ENCODE assay signal across 12 cellular contexts in genomic region chr18:77098033-77098432, GRCh38. TPM values are rescaled to one million over a fixed set of nuclear protein-coding genes. Genes with fewer than 3 reads are reported as not detected.
DNase-seq lines count a peak whose midpoint lies in the region; ATAC-seq lines count a peak whose summit lies in the region.
"Had no signal": no experiment of that assay in that cellular context is flagged by ENCODE, and none has a peak within 500 bp of the region (broad histone marks: within the 10 kb centered on the region; RNA-seq: fewer than 3 reads in every experiment).

No MANE protein-coding gene starts in this region.

- peak overlapping the region; percentile 28; the same call in 1 of the 2 replicates for H3K4me3 ChIP-seq in iPS-20b (ENCODE audit: low read length)

- H3K27me3 ChIP-seq in iPS-20b (ENCODE audit: insufficient read depth, low read length): no peaks in the 10 kb centered on the region

- ATAC-seq in T-helper 17 cell (no peak), HG03469 (IDR thresholded peaks at IDR 0.05; ENCODE audit: unreplicated experiment) (no peak), HG02973 (IDR thresholded peaks at IDR 0.05; ENCODE audit: unreplicated experiment) (no peak)

- H3K9me3 ChIP-seq in T-helper 17 cell (ENCODE audit: control insufficient read depth, low read length, poor library complexity, severe bottlenecking) (no peaks in the 10 kb centered on the region), iPS-20b (ENCODE audit: insufficient read depth, low read depth, low read length) (no peaks in the 10 kb centered on the region)

- H3K9me3 Mint-ChIP-seq in activated naive CD8-positive, alpha-beta T cell (ENCODE audit: low read depth): no peaks in the 10 kb centered on the region
- no peaks in the 10 kb centered on the region for H3K9me3 Mint-ChIP-seq in activated naive CD8-positive, alpha-beta T cell treated with anti-CD3 and anti-CD28 coated beads for 36 hours

- peak overlapping the region; percentile 23; the same call in 1 of the 2 replicates for H3K9ac ChIP-seq in iPS-20b (ENCODE audit: low read depth, low read length)

- peaks cover 84% of the 10 kb centered on the region for H3K4me1 Mint-ChIP-seq in activated naive CD8-positive, alpha-beta T cell (ENCODE audit: low read depth)
- peaks cover 74% of the 10 kb centered on the region for H3K4me1 Mint-ChIP-seq in activated naive CD8-positive, alpha-beta T cell treated with anti-CD3 and anti-CD28 coated beads for 36 hours
- H3K4me1 Mint-ChIP-seq in T-helper 17 cell: peaks cover 64% of the 10 kb centered on the region

- DNase-seq in activated naive CD8-positive, alpha-beta T cell treated with anti-CD3 and anti-CD28 coated beads for 36 hours: no peak
- DNase-seq in T-helper 17 cell: no peak
- DNase-seq in ureter (ENCODE audit: low spot score): peak; percentile 37
- DNase-seq in NCI-H82 treated with DMSO at 0.1 percent for 48 hours (lab: John Stamatoyannopoulos, UW; ENCODE audit: unreplicated experiment): no peak
- DNase-seq: kidney glomerular epithelial cell; stimulated activated CD4-positive, alpha-beta T cell treated with anti-CD3 and anti-CD28 coated beads, Interleukin-2, amount 100 ng/mL, for 48 hours; WERI-Rb-1 had no signal

- H3K36me3 Mint-ChIP-seq in activated naive CD8-positive, alpha-beta T cell: peaks cover 15% of the 10 kb centered on the region
- H3K36me3 Mint-ChIP-seq in activated naive CD8-positive, alpha-beta T cell treated with anti-CD3 and anti-CD28 coated beads for 36 hours: peaks cover 61% of the 10 kb centered on the region
- H3K36me3 Mint-ChIP-seq in T-helper 17 cell (ENCODE audit: low read depth): peaks cover 2% of the 10 kb centered on the region

- H3K36me3 ChIP-seq in iPS-20b (ENCODE audit: insufficient read depth, low read depth, low read length): no peaks in the 10 kb centered on the region
- H3K36me3 ChIP-seq: WERI-Rb-1 had no signal

- peaks cover 44% of the 10 kb centered on the region; the same call in 1 of the 2 replicates for H3K4me1 ChIP-seq in iPS-20b (ENCODE audit: insufficient read depth, low read length)

- peak overlapping the region; percentile 52 for H3K4me3 Mint-ChIP-seq in activated naive CD8-positive, alpha-beta T cell
- H3K4me3 Mint-ChIP-seq in activated naive CD8-positive, alpha-beta T cell treated with anti-CD3 and anti-CD28 coated beads for 36 hours: no peak overlapping the region
- no peak overlapping the region for H3K4me3 Mint-ChIP-seq in T-helper 17 cell

- no peaks in the 10 kb centered on the region for H3K27me3 Mint-ChIP-seq in activated naive CD8-positive, alpha-beta T cell
- H3K27me3 Mint-ChIP-seq in activated naive CD8-positive, alpha-beta T cell treated with anti-CD3 and anti-CD28 coated beads for 36 hours: no peaks in the 10 kb centered on the region
- no peaks in the 10 kb centered on the region for H3K27me3 Mint-ChIP-seq in T-helper 17 cell

- H3K27ac Mint-ChIP-seq in activated naive CD8-positive, alpha-beta T cell: peak overlapping the region; percentile 100
- H3K27ac Mint-ChIP-seq in activated naive CD8-positive, alpha-beta T cell treated with anti-CD3 and anti-CD28 coated beads for 36 hours: no peak overlapping the region
- H3K27ac Mint-ChIP-seq in T-helper 17 cell: peak overlapping the region; percentile 97

- no peak overlapping the region for H3K27ac ChIP-seq in iPS-20b (ENCODE audit: low read length)
- H3K27ac ChIP-seq: C4-2B, WERI-Rb-1 had no signal

RNA-seq across cellular contexts. Expression of gene MBP, which starts 34.5 kb away (rescaled TPM):
- 10 to 100 TPM; 41.2 to 45.9 TPM for total RNA-seq in activated naive CD8-positive, alpha-beta T cell treated with anti-CD3 and anti-CD28 coated beads for 36 hours
- total RNA-seq in T-helper 17 cell (100 to 1,000 TPM in 1 of 2 donors, 10 to 100 TPM in 1; 97.7 to 127 TPM), ureter (78.7 TPM)
